In genomic region chr1:244353572-244354091, GRCh38 we compare ENCODE assay signal across 8 cellular contexts.
A peak's percentile ranks its signal among the peaks of the same experiment; 100 is the strongest.
DNase-seq lines count a peak whose midpoint lies in the region; ATAC-seq and TF ChIP-seq lines count a peak whose summit lies in the region.

No MANE protein-coding gene starts in this region.

- no peak for DNase-seq in CD4-positive, CD25-positive, alpha-beta regulatory T cell
- DNase-seq in IMR-90 = peak; percentile 97
- peak; percentile 72 for DNase-seq in amniotic stem cell (lab: John Stamatoyannopoulos, UW)
- peak; percentile 99 for DNase-seq in stromal cell of bone marrow (ENCODE audit: low read depth)
- no peak for DNase-seq in NCI-H510A treated with DMSO at 0.1 percent for 48 hours (lab: John Stamatoyannopoulos, UW)

- peak overlapping the region; percentile 15 for H3K4me2 ChIP-seq in IMR-90 (ENCODE audit: low read depth, low read length)

- no peak overlapping the region for H3K4me3 ChIP-seq in CD4-positive, CD25-positive, alpha-beta regulatory T cell (ENCODE audit: low read depth, low read length)
- H3K4me3 ChIP-seq in IMR-90 (ENCODE audit: insufficient read depth, low read depth, low read length) (no peak overlapping the region), iPS-20b (ENCODE audit: low read length) (peak overlapping the region; percentile 10; the same call in 1 of the 2 replicates)

- 0% methylated on average over 2 of the region's 6 CpGs; no CpG with 5 or more reads in 1 of the 2 experiments for WGBS in IMR-90 (ENCODE audit: extremely low coverage in 2 of 2, insufficient read length in 1 of 2), 2 experiments

- intact Hi-C loops in IMR-90 (cut with micrococcal nuclease) = no loop called here

- no peak overlapping the region for H3K4me3 Mint-ChIP-seq in CD4-positive, CD25-positive, alpha-beta regulatory T cell

- peak overlapping the region; percentile 78 for H2AFZ ChIP-seq in IMR-90 (replicated peaks; ENCODE audit: low read length, poor library complexity)

- dilution Hi-C loops in IMR-90 (cut with HindIII; ENCODE audit: low sequenced_read_pairs, unreplicated experiment) = no loop called here

- BruUV-seq in IMR-90 (replicated peaks; lab: Mats Ljungman, UMichigan) = no TSS peak

- POLR2A ChIA-PET in IMR-90 (lab: Charles Lee; ENCODE audit: unreplicated experiment) = no interaction called here

- H3K36me3 Mint-ChIP-seq in CD4-positive, CD25-positive, alpha-beta regulatory T cell = no peaks in the 10 kb centered on the region

- peak overlapping the region; percentile 93 for H2BK20ac ChIP-seq in IMR-90 (ENCODE audit: low read depth, low read length)

- H4K8ac ChIP-seq in IMR-90 (ENCODE audit: low read depth in 2 of 2, low read length in 2 of 2) = peak overlapping the region; percentile 37 to 94; a peak in 3 of 4 replicates

- H2BK5ac ChIP-seq in IMR-90 (ENCODE audit: low read depth, low read length, poor library complexity, severe bottlenecking) = peak overlapping the region; percentile 81

- ATAC-seq in CD4-positive, CD25-positive, alpha-beta regulatory T cell (ENCODE audit: low read depth in 2 of 2) = peak; percentile 14 to 56
- ATAC-seq in GM21381 (IDR thresholded peaks at IDR 0.05; ENCODE audit: unreplicated experiment) (peak; percentile 67), IMR-90 (ENCODE audit: low read depth) (peak; percentile 98), GM21528 (IDR thresholded peaks at IDR 0.05; ENCODE audit: low FRiP score, unreplicated experiment) (no peak)

- 0 out of 2 replicates have a peak, but pooled peaks have one; percentile 13 for TF ChIP-seq RAD21 in IMR-90 (IDR thresholded peaks at IDR 0.05; ENCODE audit: low read length)

- 0 out of 4 replicates have a peak, but pooled peaks cover 0 to 3% of the 10 kb centered on the region in 2 experiments for H3K79me1 ChIP-seq in IMR-90 (ENCODE audit: low read depth in 1 of 2, low read length in 2 of 2)

- no peak for TF ChIP-seq CTCF in IMR-90 (conservative IDR thresholded peaks at IDR 0.05; ENCODE audit: low read depth, low read length)

- H3K4me1 ChIP-seq in CD4-positive, CD25-positive, alpha-beta regulatory T cell (ENCODE audit: control insufficient read depth, insufficient read depth, low read length, poor library complexity, severe bottlenecking) = no peaks in the 10 kb centered on the region
- H3K4me1 ChIP-seq in IMR-90 (ENCODE audit: control insufficient read depth, insufficient read depth, low read length) (peaks cover 18% of the 10 kb centered on the region), iPS-20b (ENCODE audit: insufficient read depth, low read length) (peaks cover 38% of the 10 kb centered on the region; the same call in 1 of the 2 replicates)

- peak overlapping the region; percentile 91; the same call in 2 of the 3 replicates for H2BK15ac ChIP-seq in IMR-90 (ENCODE audit: low read depth, low read length)

- peak overlapping the region; percentile 65 for H3K9ac ChIP-seq in IMR-90 (ENCODE audit: low read depth, low read length)
- H3K9ac ChIP-seq in iPS-20b (ENCODE audit: low read depth, low read length) = peak overlapping the region; percentile 46; the same call in 1 of the 2 replicates

- no peaks in the 10 kb centered on the region for H4K20me1 ChIP-seq in IMR-90 (ENCODE audit: insufficient read depth, low read length)

- H2BK120ac ChIP-seq in IMR-90 (ENCODE audit: low read depth, low read length) = peak overlapping the region; percentile 94

- H3K27me3 ChIP-seq in CD4-positive, CD25-positive, alpha-beta regulatory T cell (ENCODE audit: control insufficient read depth, insufficient read depth, low read length) = no peaks in the 10 kb centered on the region
- H3K27me3 ChIP-seq in IMR-90 (ENCODE audit: control insufficient read depth, insufficient read depth, low read length) (no peaks in the 10 kb centered on the region), iPS-20b (ENCODE audit: insufficient read depth, low read length) (no peaks in the 10 kb centered on the region)

- in situ Hi-C loops in IMR-90 (cut with MboI; ENCODE audit: low sequenced_read_pairs) = no loop called here

- peak overlapping the region in 1 of 3 donors; percentile 10 for H3K27ac Mint-ChIP-seq in CD4-positive, CD25-positive, alpha-beta regulatory T cell

- peaks cover 5 to 18% (median 14%) of the 10 kb centered on the region in 4 donors for H3K4me1 Mint-ChIP-seq in CD4-positive, CD25-positive, alpha-beta regulatory T cell

- no peaks in the 10 kb centered on the region for H3K9me3 ChIP-seq in CD4-positive, CD25-positive, alpha-beta regulatory T cell (ENCODE audit: control insufficient read depth in 2 of 2, low read length in 2 of 2)
- H3K9me3 ChIP-seq in IMR-90 (ENCODE audit: control insufficient read depth, insufficient read depth, low read length) = no peaks in the 10 kb centered on the region
- H3K9me3 ChIP-seq in iPS-20b (ENCODE audit: insufficient read depth, low read depth, low read length) = no peaks in the 10 kb centered on the region

- no peaks in the 10 kb centered on the region for H3K36me3 ChIP-seq in CD4-positive, CD25-positive, alpha-beta regulatory T cell (ENCODE audit: control insufficient read depth, insufficient read depth, low read length)
- no peaks in the 10 kb centered on the region for H3K36me3 ChIP-seq in IMR-90 (ENCODE audit: control insufficient read depth, insufficient read depth, low read length)
- no peaks in the 10 kb centered on the region for H3K36me3 ChIP-seq in iPS-20b (ENCODE audit: insufficient read depth, low read depth, low read length)

- H3K56ac ChIP-seq in IMR-90 (ENCODE audit: extremely low read depth, insufficient read depth, low read length) = peak overlapping the region; percentile 94

- peak overlapping the region; percentile 58 for H2AK9ac ChIP-seq in IMR-90 (replicated peaks; ENCODE audit: low read depth, low read length, poor library complexity)

- H3K27ac ChIP-seq in CD4-positive, CD25-positive, alpha-beta regulatory T cell (ENCODE audit: insufficient read depth, low read length, poor library complexity, severe bottlenecking) = no peak overlapping the region
- H3K27ac ChIP-seq in IMR-90 (ENCODE audit: insufficient read depth, low read length) = peak overlapping the region; percentile 70
- peak overlapping the region; percentile 41 for H3K27ac ChIP-seq in iPS-20b (ENCODE audit: low read length)

- H3K18ac ChIP-seq in IMR-90 (ENCODE audit: low read depth, low read length) = peak overlapping the region; percentile 64; the same call in 1 of the 2 replicates

- no peaks in the 10 kb centered on the region for H3K9me3 Mint-ChIP-seq in CD4-positive, CD25-positive, alpha-beta regulatory T cell

- peaks cover 14% of the 10 kb centered on the region for H3K9me1 ChIP-seq in IMR-90 (ENCODE audit: insufficient read depth, low read length)

- no peak overlapping the region; the same call in 1 of the 2 replicates for H2AK5ac ChIP-seq in IMR-90 (ENCODE audit: low read depth, low read length)

- peak overlapping the region; percentile 80 for H4K91ac ChIP-seq in IMR-90 (ENCODE audit: insufficient read depth, low read depth, low read length)

- TF ChIP-seq POLR2A in IMR-90 (IDR thresholded peaks at IDR 0.05; ENCODE audit: low read depth, low read length) = no peak; the same call in 1 of the 2 replicates

- H3K23ac ChIP-seq in IMR-90 (ENCODE audit: low read depth, low read length) = peak overlapping the region; percentile 70; the same call in 1 of the 2 replicates

- peak overlapping the region; percentile 46 for H4K5ac ChIP-seq in IMR-90 (ENCODE audit: low read depth, low read length)

- CTCF ChIA-PET in IMR-90 (lab: Yijun Ruan, JAX) = no interaction called here

- peak overlapping the region; percentile 89 for H3K14ac ChIP-seq in IMR-90 (replicated peaks; ENCODE audit: low read depth, low read length)

- peaks cover 10% of the 10 kb centered on the region for H3K27me3 Mint-ChIP-seq in CD4-positive, CD25-positive, alpha-beta regulatory T cell

- peak overlapping the region; percentile 75; the same call in 1 of the 2 replicates for H3K4ac ChIP-seq in IMR-90 (ENCODE audit: low read depth, low read length)

TF ChIP-seq in IMR-90, 13 proteins besides CTCF, POLR2A, EP300 and RAD21:
- TF ChIP-seq FOS (IDR thresholded peaks at IDR 0.05; ENCODE audit: low read depth, low read length) = peak; percentile 95
- 0 out of 2 replicates have a peak, but pooled peaks have one; percentile 35 for TF ChIP-seq MXI1 (IDR thresholded peaks at IDR 0.05; ENCODE audit: borderline replicate concordance, low read depth, low read length)
- 0 out of 2 replicates have a peak, but pooled peaks have one; percentile 7 for TF ChIP-seq SMC3 (IDR thresholded peaks at IDR 0.05; ENCODE audit: low read depth, low read length)
- TF ChIP-seq BHLHE40 (IDR thresholded peaks at IDR 0.05; ENCODE audit: low read depth, low read length) = 0 out of 2 replicates have a peak, but pooled peaks have one; percentile 54
- TF ChIP-seq USF2 (IDR thresholded peaks at IDR 0.05; ENCODE audit: low read depth, low read length) = no peak
- peak; percentile 46; the same call in 1 of the 2 replicates for TF ChIP-seq CEBPB (IDR thresholded peaks at IDR 0.05; ENCODE audit: low read depth, low read length)
- TF ChIP-seq MAZ (IDR thresholded peaks at IDR 0.05; ENCODE audit: borderline replicate concordance, low read depth, low read length) = no peak
- no peak for TF ChIP-seq RFX5 (IDR thresholded peaks at IDR 0.05; ENCODE audit: low read depth, low read length)

Comparison
In these comparisons a context has a peak if more than half of its experiments do, and no peak if none do; other contexts are left out.
1. DNase-seq: peak in IMR-90 (single experiment), amniotic stem cell (single experiment) and stromal cell of bone marrow (single experiment); none in CD4-positive, CD25-positive, alpha-beta regulatory T cell (0 of 3) and NCI-H510A treated with DMSO at 0.1 percent for 48 hours (single experiment).